17 cellular contexts compared by ENCODE assay signal in the genomic region with DNA sequence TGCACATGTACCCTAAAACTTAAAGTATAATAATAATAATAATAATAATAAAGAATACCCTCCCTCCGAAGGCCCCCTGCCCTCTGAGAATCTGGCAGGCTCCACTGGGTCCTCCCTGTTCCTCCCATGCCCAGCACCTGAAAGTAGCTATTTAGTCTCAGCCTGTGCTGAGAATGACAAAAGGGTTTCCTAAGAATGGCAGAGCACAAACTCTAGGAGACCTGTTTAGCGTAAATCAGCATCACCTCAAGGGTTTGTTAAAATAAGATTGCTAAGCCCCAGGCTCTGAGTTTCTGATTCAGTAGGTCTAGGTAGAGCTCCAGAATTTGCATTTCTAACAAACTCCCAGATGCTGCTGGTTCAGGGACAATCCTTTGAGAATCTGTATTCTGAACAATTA.
DNase-seq lines count a peak whose midpoint lies in the region; ATAC-seq, FAIRE-seq and TF ChIP-seq lines count a peak whose summit lies in the region.
"Had no signal": no experiment of that assay in that cellular context is flagged by ENCODE, and none has a peak within 500 bp of the region (broad histone marks: within the 10 kb centered on the region; RNA-seq: fewer than 3 reads in every experiment).

No MANE protein-coding gene starts in this region.

- no TSS peak for BruUV-seq in HepG2 (replicated peaks; lab: Mats Ljungman, UMichigan)

- no peak for TF ChIP-seq CTCF in HepG2 (CRISPR knock-in tag; IDR thresholded peaks at IDR 0.05)

- CTCF ChIA-PET in HepG2 (lab: Yijun Ruan, JAX; ENCODE audit: low intra/inter-chr PET ratio, low total read pairs), result no interaction called here

- no peak for FAIRE-seq in HepG2 (lab: Jason Lieb, UNC)
- FAIRE-seq: GM12878, GM18507 had no signal

- no peak overlapping the region for H3K4me2 ChIP-seq in HepG2 (ENCODE audit: low read depth, low read length)

- DNase-seq in H7 (peak; percentile 12), NT2/D1 (ENCODE audit: low read depth, low spot score) (peak; percentile 42), hepatic stellate cell (ENCODE audit: low spot score) (no peak), HepG2 (ENCODE audit: low spot score) (no peak)
- no peak for DNase-seq in activated CD4-positive, alpha-beta T cell treated with anti-CD3 and anti-CD28 coated beads, Interleukin-2, amount 50 U/mL, for 1 hour
- DNase-seq: ACHN; Calu3; CD4-positive, CD25-positive, alpha-beta regulatory T cell; DMS 273 treated with DMSO at 0.1 percent for 48 hours; GM23248; HCEC 1CT; HFFc6 had no signal

- H3K27me3 ChIP-seq in H7 (ENCODE audit: control insufficient read depth, insufficient read depth, low read length) (no peaks in the 10 kb centered on the region), NT2/D1 (ENCODE audit: insufficient read depth, insufficient read length) (peaks cover 81% of the 10 kb centered on the region), iPS-18a (ENCODE audit: control insufficient read depth, insufficient read depth, low read length) (no peaks in the 10 kb centered on the region), HepG2 (ENCODE audit: control insufficient read depth in 1 of 2, insufficient read depth in 2 of 2, low read length in 2 of 2) (no peaks in the 10 kb centered on the region; a peak in 1 of 5 replicates)
- H3K27me3 ChIP-seq: BLaER1 treated with 17β-estradiol and CSF1 and Interleukin-3, amounts not matched to agents 10 nM and 100 nM had no signal

- H3K9me3 ChIP-seq in NT2/D1 (ENCODE audit: insufficient read depth, low read length) (peaks cover 12% of the 10 kb centered on the region; the same call in 1 of the 2 replicates), iPS-18a (ENCODE audit: control insufficient read depth, low read depth, low read length) (no peaks in the 10 kb centered on the region), HepG2 (ENCODE audit: low read length) (no peaks in the 10 kb centered on the region)

- no peak overlapping the region for H2AFZ ChIP-seq in HepG2 (ENCODE audit: low read length)
- H2AFZ ChIP-seq: GM23248 had no signal

- no peaks in the 10 kb centered on the region for H3K4me1 ChIP-seq in NT2/D1 (ENCODE audit: insufficient read depth, insufficient read length)
- H3K4me1 ChIP-seq in iPS-18a (ENCODE audit: control insufficient read depth, low read depth, low read length), result peaks cover 26% of the 10 kb centered on the region
- peaks cover 12% of the 10 kb centered on the region for H3K4me1 ChIP-seq in HepG2 (ENCODE audit: insufficient read depth, low read length)

- H3K36me3 ChIP-seq in H7 (replicated peaks; ENCODE audit: control insufficient read depth, insufficient read depth, low read length) (no peaks in the 10 kb centered on the region), NT2/D1 (ENCODE audit: insufficient read depth, insufficient read length, low read length) (no peaks in the 10 kb centered on the region), iPS-18a (ENCODE audit: control insufficient read depth, low read depth, low read length) (no peaks in the 10 kb centered on the region), HepG2 (replicated peaks in 1 of 2; ENCODE audit: control insufficient read depth in 1 of 2, insufficient read depth in 2 of 2, low read length in 2 of 2) (no peaks in the 10 kb centered on the region)
- H3K36me3 ChIP-seq: BLaER1 treated with 17β-estradiol and CSF1 and Interleukin-3, amounts not matched to agents 10 nM and 100 nM had no signal

- H3K79me2 ChIP-seq in HepG2 (ENCODE audit: insufficient read depth, low read length), result no peaks in the 10 kb centered on the region

- TF ChIP-seq RAD21 in HepG2 (CRISPR knock-in tag; IDR thresholded peaks at IDR 0.05), result no peak

- 39% methylated on average over 2 of the region's 2 CpGs for WGBS in HepG2 (ENCODE audit: low lambda C conversion rate)

- H3K9ac ChIP-seq in NT2/D1 (ENCODE audit: insufficient read length, low read depth), result no peak overlapping the region
- no peak overlapping the region for H3K9ac ChIP-seq in iPS-18a (ENCODE audit: low read length)
- H3K9ac ChIP-seq in HepG2 (ENCODE audit: insufficient read depth, low read depth, low read length), result no peak overlapping the region
- H3K9ac ChIP-seq: GM23248 had no signal

- no peak for TF ChIP-seq POLR2A in HepG2 (IDR thresholded peaks at IDR 0.05; ENCODE audit: insufficient read depth in 1 of 2, low read depth in 2 of 2, low read length in 2 of 2)

- H3K4me3 ChIP-seq in H7 (ENCODE audit: insufficient read depth, low read depth, low read length), result no peak overlapping the region
- H3K4me3 ChIP-seq in NT2/D1 (ENCODE audit: insufficient read length, low read depth), result no peak overlapping the region
- peak overlapping the region; percentile 2 for H3K4me3 ChIP-seq in iPS-18a (ENCODE audit: low read length)
- H3K4me3 ChIP-seq in HepG2 (replicated peaks in 1 of 3; ENCODE audit: insufficient read depth in 1 of 3, low read depth in 2 of 3, low read length in 3 of 3), result no peak overlapping the region
- H3K4me3 ChIP-seq: BLaER1 treated with 17β-estradiol and CSF1 and Interleukin-3, amounts not matched to agents 10 nM and 100 nM; GM12878; GM23248 had no signal

- ATAC-seq in HG03095 (IDR thresholded peaks at IDR 0.05; ENCODE audit: unreplicated experiment), result no peak
- no peak for ATAC-seq in HepG2
- ATAC-seq: GM12878 had no signal

- no peaks in the 10 kb centered on the region for H4K20me1 ChIP-seq in HepG2 (ENCODE audit: insufficient read depth, low read length)
- H4K20me1 ChIP-seq: BLaER1 treated with 17β-estradiol and CSF1 and Interleukin-3, amounts not matched to agents 10 nM and 100 nM had no signal

- in situ Hi-C loops in HepG2 (cut with HindIII; ENCODE audit: extremely low pct_ligation_motif_present, low pct_unique_long_range_greater_than_20kb), result no loop called here

- TF ChIP-seq EP300 in HepG2 (IDR thresholded peaks at IDR 0.05; ENCODE audit: low read depth in 2 of 2, low read length in 2 of 2) (no peak), HepG2 (CRISPR knock-in tag; IDR thresholded peaks at IDR 0.05; ENCODE audit: borderline replicate concordance) (no peak)

- intact Hi-C loops in HepG2 (cut with micrococcal nuclease; ENCODE audit: unreplicated experiment), result no loop called here

- POLR2A ChIA-PET in HepG2 (lab: Yijun Ruan, JAX), result no interaction called here

- H3K27ac ChIP-seq in iPS-18a (ENCODE audit: low read length) (no peak overlapping the region), HepG2 (ENCODE audit: extremely low read length, insufficient read depth, low read length) (no peak overlapping the region)
- H3K27ac ChIP-seq: GM23248 had no signal

TF ChIP-seq in HepG2, 621 proteins besides CTCF, POLR2A, EP300 and RAD21:
- TF ChIP-seq ISX (CRISPR knock-in tag; conservative IDR thresholded peaks at IDR 0.05) (no peak), SMAD9 (CRISPR knock-in tag; IDR thresholded peaks at IDR 0.05) (no peak), NCOA5 (CRISPR knock-in tag; IDR thresholded peaks at IDR 0.05) (no peak), ZNF660 (CRISPR knock-in tag; IDR thresholded peaks at IDR 0.05; ENCODE audit: borderline replicate concordance, low read depth) (no peak), ZNF563 (CRISPR knock-in tag; IDR thresholded peaks at IDR 0.05) (no peak), CBFB (CRISPR knock-in tag; IDR thresholded peaks at IDR 0.05) (no peak), HDAC1 (CRISPR knock-in tag; IDR thresholded peaks at IDR 0.05) (no peak), ZNF205 (CRISPR knock-in tag; IDR thresholded peaks at IDR 0.05) (no peak), GZF1 (CRISPR knock-in tag; IDR thresholded peaks at IDR 0.05) (no peak), NCOR1 (IDR thresholded peaks at IDR 0.05; ENCODE audit: borderline replicate concordance, low read length) (no peak)
- TF ChIP-seq, protein P1, sequence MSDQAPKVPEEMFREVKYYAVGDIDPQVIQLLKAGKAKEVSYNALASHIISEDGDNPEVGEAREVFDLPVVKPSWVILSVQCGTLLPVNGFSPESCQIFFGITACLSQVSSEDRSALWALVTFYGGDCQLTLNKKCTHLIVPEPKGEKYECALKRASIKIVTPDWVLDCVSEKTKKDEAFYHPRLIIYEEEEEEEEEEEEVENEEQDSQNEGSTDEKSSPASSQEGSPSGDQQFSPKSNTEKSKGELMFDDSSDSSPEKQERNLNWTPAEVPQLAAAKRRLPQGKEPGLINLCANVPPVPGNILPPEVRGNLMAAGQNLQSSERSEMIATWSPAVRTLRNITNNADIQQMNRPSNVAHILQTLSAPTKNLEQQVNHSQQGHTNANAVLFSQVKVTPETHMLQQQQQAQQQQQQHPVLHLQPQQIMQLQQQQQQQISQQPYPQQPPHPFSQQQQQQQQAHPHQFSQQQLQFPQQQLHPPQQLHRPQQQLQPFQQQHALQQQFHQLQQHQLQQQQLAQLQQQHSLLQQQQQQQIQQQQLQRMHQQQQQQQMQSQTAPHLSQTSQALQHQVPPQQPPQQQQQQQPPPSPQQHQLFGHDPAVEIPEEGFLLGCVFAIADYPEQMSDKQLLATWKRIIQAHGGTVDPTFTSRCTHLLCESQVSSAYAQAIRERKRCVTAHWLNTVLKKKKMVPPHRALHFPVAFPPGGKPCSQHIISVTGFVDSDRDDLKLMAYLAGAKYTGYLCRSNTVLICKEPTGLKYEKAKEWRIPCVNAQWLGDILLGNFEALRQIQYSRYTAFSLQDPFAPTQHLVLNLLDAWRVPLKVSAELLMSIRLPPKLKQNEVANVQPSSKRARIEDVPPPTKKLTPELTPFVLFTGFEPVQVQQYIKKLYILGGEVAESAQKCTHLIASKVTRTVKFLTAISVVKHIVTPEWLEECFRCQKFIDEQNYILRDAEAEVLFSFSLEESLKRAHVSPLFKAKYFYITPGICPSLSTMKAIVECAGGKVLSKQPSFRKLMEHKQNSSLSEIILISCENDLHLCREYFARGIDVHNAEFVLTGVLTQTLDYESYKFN (CRISPR knock-in tag; conservative IDR thresholded peaks at IDR 0.05), result no peak

Comparison
In these comparisons a context has a peak if more than half of its experiments do, and no peak if none do; other contexts are left out.
1. DNase-seq: peak in H7 (single experiment) and NT2/D1 (single experiment); none in hepatic stellate cell (single experiment), activated CD4-positive, alpha-beta T cell treated with anti-CD3 and anti-CD28 coated beads, Interleukin-2, amount 50 U/mL, for 1 hour (single experiment) and HepG2 (single experiment).